In the genomic region with DNA sequence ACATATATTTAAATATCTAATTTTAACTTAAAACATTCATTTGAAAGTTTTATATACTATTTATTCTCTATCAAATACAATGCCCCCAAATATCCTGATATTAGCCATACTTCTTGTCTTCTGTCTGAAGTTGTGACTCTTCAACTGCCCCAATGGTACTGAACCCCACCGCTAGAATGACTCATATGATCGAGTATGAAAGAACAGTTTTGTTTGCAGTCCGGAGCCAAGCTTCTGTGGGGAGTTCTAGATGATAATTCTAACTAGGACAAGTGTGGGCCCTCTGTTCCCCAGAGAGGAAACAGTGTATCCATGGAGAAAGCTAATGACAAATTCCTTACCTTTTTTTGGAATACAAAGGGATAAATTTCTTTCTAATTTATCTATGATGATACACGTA, we compare ENCODE assay signal across 20 cellular contexts. TPM values are rescaled to one million over a fixed set of nuclear protein-coding genes. Genes with fewer than 3 reads are reported as not detected.
"Had no signal": no experiment of that assay in that cellular context is flagged by ENCODE, and none has a peak within 500 bp of the region (broad histone marks: within the 10 kb centered on the region; RNA-seq: fewer than 3 reads in every experiment).

No MANE protein-coding gene starts in this region.

- H3K9me3 Mint-ChIP-seq: activated CD4-positive, alpha-beta memory T cell treated with anti-CD3 and anti-CD28 coated beads, Interleukin-2, amount 10 ng/mL, durations not matched to agents 7 days and 5 days had no signal

- DNase-seq: activated CD4-positive, alpha-beta memory T cell treated with anti-CD3 and anti-CD28 coated beads, Interleukin-2, amount 10 ng/mL, durations not matched to agents 7 days and 5 days; activated CD4-positive, alpha-beta T cell treated with anti-CD3 and anti-CD28 coated beads for 1 hour; activated gamma-delta T cell treated with Interleukin-2 at 50 U/mL for 16 hours; activated naive CD8-positive, alpha-beta T cell treated with anti-CD3 and anti-CD28 coated beads for 36 hours; activated T-cell treated with anti-CD3 and anti-CD28 coated beads, Interleukin-2, amount 50 U/mL, for 72 hours; colonic mucosa; effector CD4-positive, alpha-beta T cell; glutamatergic neuron; immature natural killer cell; stimulated activated CD4-positive, alpha-beta T cell treated with anti-CD3 and anti-CD28 coated beads, Interleukin-15, amount 100 ng/mL, for 24 hours; stimulated activated CD4-positive, alpha-beta T cell treated with anti-CD3 and anti-CD28 coated beads, Interleukin-4, amount 100 ng/mL, for 4 hours; stimulated activated naive CD8-positive, alpha-beta T cell treated with anti-CD3 and anti-CD28 coated beads, Interleukin-15, amount 100 ng/mL, for 72 hours; uterus had no signal

- H3K27me3 Mint-ChIP-seq: activated CD4-positive, alpha-beta memory T cell treated with anti-CD3 and anti-CD28 coated beads, Interleukin-2, amount 10 ng/mL, durations not matched to agents 7 days and 5 days; activated naive CD8-positive, alpha-beta T cell treated with anti-CD3 and anti-CD28 coated beads for 36 hours; stimulated activated naive CD8-positive, alpha-beta T cell treated with anti-CD3 and anti-CD28 coated beads, Interleukin-15, amount 100 ng/mL, for 72 hours had no signal

- H3K27me3 ChIP-seq: colonic mucosa, uterus had no signal

- ATAC-seq: activated T-cell treated with anti-CD3 and anti-CD28 coated beads, Interleukin-2, amount 50 U/mL, for 72 hours; stimulated activated naive CD8-positive, alpha-beta T cell treated with anti-CD3 and anti-CD28 coated beads, Interleukin-15, amount 100 ng/mL, for 72 hours had no signal

- H3K27ac Mint-ChIP-seq: activated CD4-positive, alpha-beta memory T cell treated with anti-CD3 and anti-CD28 coated beads, Interleukin-2, amount 10 ng/mL, durations not matched to agents 7 days and 5 days; activated naive CD8-positive, alpha-beta T cell treated with anti-CD3 and anti-CD28 coated beads for 36 hours; activated T-cell treated with anti-CD3 and anti-CD28 coated beads, Interleukin-2, amount 50 U/mL, for 72 hours; immature natural killer cell; memory B cell; nephron; stimulated activated naive CD8-positive, alpha-beta T cell treated with anti-CD3 and anti-CD28 coated beads, Interleukin-15, amount 100 ng/mL, for 72 hours had no signal

- H3K27ac ChIP-seq: colonic mucosa, uterus had no signal

- H3K4me3 ChIP-seq: colonic mucosa, uterus had no signal

- FAIRE-seq: bronchial epithelial cell had no signal

- H3K4me1 ChIP-seq: colonic mucosa, uterus had no signal

- H3K36me3 ChIP-seq: colonic mucosa, uterus had no signal

- H3K9me3 ChIP-seq: colonic mucosa, uterus had no signal

- H3K36me3 Mint-ChIP-seq: activated naive CD8-positive, alpha-beta T cell treated with anti-CD3 and anti-CD28 coated beads for 36 hours; immature natural killer cell; memory B cell had no signal

- H3K4me1 Mint-ChIP-seq: activated CD4-positive, alpha-beta memory T cell treated with anti-CD3 and anti-CD28 coated beads, Interleukin-2, amount 10 ng/mL, durations not matched to agents 7 days and 5 days; activated naive CD8-positive, alpha-beta T cell treated with anti-CD3 and anti-CD28 coated beads for 36 hours; immature natural killer cell; memory B cell; nephron; stimulated activated naive CD8-positive, alpha-beta T cell treated with anti-CD3 and anti-CD28 coated beads, Interleukin-15, amount 100 ng/mL, for 72 hours had no signal

- H3K4me3 Mint-ChIP-seq: activated CD4-positive, alpha-beta memory T cell treated with anti-CD3 and anti-CD28 coated beads, Interleukin-2, amount 10 ng/mL, durations not matched to agents 7 days and 5 days; activated naive CD8-positive, alpha-beta T cell treated with anti-CD3 and anti-CD28 coated beads for 36 hours; activated T-cell treated with anti-CD3 and anti-CD28 coated beads, Interleukin-2, amount 50 U/mL, for 72 hours; immature natural killer cell; memory B cell; nephron; stimulated activated naive CD8-positive, alpha-beta T cell treated with anti-CD3 and anti-CD28 coated beads, Interleukin-15, amount 100 ng/mL, for 72 hours had no signal

RNA-seq across cellular contexts. Expression of a gene that starts 24.7 kb away (rescaled TPM):
- total RNA-seq: activated CD4-positive, alpha-beta memory T cell treated with anti-CD3 and anti-CD28 coated beads, Interleukin-2, amount 10 ng/mL, durations not matched to agents 7 days and 5 days; activated naive CD8-positive, alpha-beta T cell treated with anti-CD3 and anti-CD28 coated beads for 36 hours; activated T-cell treated with anti-CD3 and anti-CD28 coated beads, Interleukin-2, amount 50 U/mL, for 72 hours; bronchial epithelial cell; colonic mucosa; fibroblast of lung; omental fat pad; skeletal muscle tissue; uterus had no signal
- polyA plus RNA-seq: fibroblast of lung, immature natural killer cell, thymus had no signal

RNA-seq across cellular contexts. Expression of a gene that starts 29.5 kb away (rescaled TPM):
- total RNA-seq: activated CD4-positive, alpha-beta memory T cell treated with anti-CD3 and anti-CD28 coated beads, Interleukin-2, amount 10 ng/mL, durations not matched to agents 7 days and 5 days; activated naive CD8-positive, alpha-beta T cell treated with anti-CD3 and anti-CD28 coated beads for 36 hours; activated T-cell treated with anti-CD3 and anti-CD28 coated beads, Interleukin-2, amount 50 U/mL, for 72 hours; bronchial epithelial cell; colonic mucosa; fibroblast of lung; omental fat pad; skeletal muscle tissue; uterus had no signal
- polyA plus RNA-seq: fibroblast of lung, immature natural killer cell, thymus had no signal

RNA-seq across cellular contexts. Expression of a gene that starts 34.4 kb away (rescaled TPM):
- total RNA-seq: activated CD4-positive, alpha-beta memory T cell treated with anti-CD3 and anti-CD28 coated beads, Interleukin-2, amount 10 ng/mL, durations not matched to agents 7 days and 5 days; activated naive CD8-positive, alpha-beta T cell treated with anti-CD3 and anti-CD28 coated beads for 36 hours; activated T-cell treated with anti-CD3 and anti-CD28 coated beads, Interleukin-2, amount 50 U/mL, for 72 hours; bronchial epithelial cell; colonic mucosa; fibroblast of lung; omental fat pad; skeletal muscle tissue; uterus had no signal
- polyA plus RNA-seq: fibroblast of lung, immature natural killer cell, thymus had no signal

RNA-seq across cellular contexts. Expression of a gene that starts 39.2 kb away (rescaled TPM):
- total RNA-seq: activated CD4-positive, alpha-beta memory T cell treated with anti-CD3 and anti-CD28 coated beads, Interleukin-2, amount 10 ng/mL, durations not matched to agents 7 days and 5 days; activated naive CD8-positive, alpha-beta T cell treated with anti-CD3 and anti-CD28 coated beads for 36 hours; activated T-cell treated with anti-CD3 and anti-CD28 coated beads, Interleukin-2, amount 50 U/mL, for 72 hours; bronchial epithelial cell; colonic mucosa; fibroblast of lung; omental fat pad; skeletal muscle tissue; uterus had no signal
- polyA plus RNA-seq: fibroblast of lung, immature natural killer cell, thymus had no signal
